Comparison of ENCODE assay signal across 13 cellular contexts in the genomic region with DNA sequence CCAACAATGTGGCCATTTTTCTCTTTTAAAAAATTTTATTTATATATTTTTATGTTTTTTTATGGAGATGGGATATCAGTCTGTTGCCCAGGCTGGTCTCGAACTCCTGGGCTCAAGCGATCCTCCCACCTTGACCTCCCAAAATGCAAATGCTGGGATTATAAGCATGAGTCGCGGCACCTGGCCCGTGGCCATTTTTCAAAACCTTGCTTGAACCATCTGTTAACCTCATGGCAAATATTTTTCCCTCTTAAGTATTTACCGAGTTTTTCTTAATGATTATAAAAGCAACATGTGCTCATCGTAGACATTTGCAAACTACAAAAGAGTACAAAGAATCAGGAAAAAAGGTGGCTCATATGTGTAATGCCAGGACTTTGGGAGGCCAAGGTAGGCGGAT.
DNase-seq lines count a peak whose midpoint lies in the region; ATAC-seq and TF ChIP-seq lines count a peak whose summit lies in the region.
"Had no signal": no experiment of that assay in that cellular context is flagged by ENCODE, and none has a peak within 500 bp of the region (broad histone marks: within the 10 kb centered on the region; RNA-seq: fewer than 3 reads in every experiment).

No MANE protein-coding gene starts in this region.

- ATAC-seq in HG02798 (IDR thresholded peaks at IDR 0.05; ENCODE audit: poor library complexity, unreplicated experiment) (no peak), HG02884 (IDR thresholded peaks at IDR 0.05; ENCODE audit: unreplicated experiment) (no peak)

- intact Hi-C loops in esophagus squamous epithelium (cut with DNase I): no loop called here
- intact Hi-C loops in ovary (cut with DNase I): no loop called here

- TF ChIP-seq CTCF in AG10803 (conservative IDR thresholded peaks at IDR 0.05; ENCODE audit: low read length) (no peak), esophagus squamous epithelium (IDR thresholded peaks at IDR 0.05) (no peak), ovary (IDR thresholded peaks at IDR 0.05) (no peak)

- peak; percentile 52 for DNase-seq in AG10803 (ENCODE audit: low read depth)
- no peak for DNase-seq in Karpas-422
- no peak for DNase-seq in esophagus squamous epithelium (lab: John Stamatoyannopoulos, UW)
- no peak for DNase-seq in ovary
- no peak for DNase-seq in central memory CD4-positive, alpha-beta T cell
- DNase-seq in NCI-H2227 treated with DMSO at 0.1 percent for 48 hours (lab: John Stamatoyannopoulos, UW): no peak
- DNase-seq: activated CD4-positive, alpha-beta T cell treated with anti-CD3 and anti-CD28 coated beads, Interleukin-2, amount 50 U/mL, for 4 hours; aorta; NCI-H2107; stimulated activated naive CD4-positive, alpha-beta T cell had no signal

- TF ChIP-seq POLR2A in esophagus squamous epithelium (IDR thresholded peaks at IDR 0.05) (no peak), ovary (IDR thresholded peaks at IDR 0.05) (no peak)

- peak overlapping the region; percentile 33 for H3K4me2 ChIP-seq in Karpas-422 (ENCODE audit: low read depth, low read length, poor library complexity, severe bottlenecking)

- no peaks in the 10 kb centered on the region for H4K20me1 ChIP-seq in Karpas-422 (ENCODE audit: insufficient read depth, low read depth, low read length)

- H3K27ac ChIP-seq in Karpas-422 (ENCODE audit: low read length) (peak overlapping the region; percentile 73), esophagus squamous epithelium (peak overlapping the region; percentile 16 to 79 (median 68)), ovary (peak overlapping the region; percentile 73 to 77)
- H3K27ac ChIP-seq: SJSA1 had no signal

- H3K79me2 ChIP-seq in Karpas-422 (ENCODE audit: low read length): peaks cover 8% of the 10 kb centered on the region; the same call in 1 of the 2 replicates

- H3K27me3 ChIP-seq in Karpas-422 (ENCODE audit: low read length): no peaks in the 10 kb centered on the region
- H3K27me3 ChIP-seq in esophagus squamous epithelium: no peaks in the 10 kb centered on the region
- H3K27me3 ChIP-seq in ovary: no peaks in the 10 kb centered on the region
- H3K27me3 ChIP-seq: SJSA1 had no signal

- H3K9me3 ChIP-seq in Karpas-422 (ENCODE audit: low read length) (no peaks in the 10 kb centered on the region), esophagus squamous epithelium (no peaks in the 10 kb centered on the region), ovary (no peaks in the 10 kb centered on the region)
- H3K9me3 ChIP-seq: SJSA1 had no signal

- no peak overlapping the region for H3K4me3 ChIP-seq in AG10803 (ENCODE audit: low read length)
- H3K4me3 ChIP-seq in Karpas-422 (ENCODE audit: low read length): no peak overlapping the region
- H3K4me3 ChIP-seq in esophagus squamous epithelium: no peak overlapping the region
- H3K4me3 ChIP-seq in ovary: no peak overlapping the region
- H3K4me3 ChIP-seq: SJSA1 had no signal

- H3K9me2 ChIP-seq in Karpas-422 (replicated peaks; ENCODE audit: insufficient read depth, low read length): no peaks in the 10 kb centered on the region

- H3K9ac ChIP-seq in Karpas-422 (ENCODE audit: low read length): 0 out of 2 replicates have a peak overlapping the region, but pooled peaks have one; percentile 26

- WGBS in esophagus squamous epithelium, 2 donors: 69 to 79% methylated on average over 8 of the region's 8 CpGs
- 39 to 51% (median 44%) methylated on average over 8 of the region's 8 CpGs for WGBS in ovary, 3 donors

- no peak for TF ChIP-seq EP300 in ovary (IDR thresholded peaks at IDR 0.05)

- no peak overlapping the region for H2AFZ ChIP-seq in Karpas-422 (ENCODE audit: low read length)

- H3K4me1 ChIP-seq in Karpas-422 (ENCODE audit: low read length): peaks cover 61% of the 10 kb centered on the region
- peaks cover 3 to 39% (median 4%) of the 10 kb centered on the region in 3 donors for H3K4me1 ChIP-seq in esophagus squamous epithelium
- peaks cover 13% of the 10 kb centered on the region for H3K4me1 ChIP-seq in ovary (ENCODE audit: insufficient read depth)

- H3K36me3 ChIP-seq in Karpas-422 (ENCODE audit: insufficient read depth, low read length): peaks cover 3% of the 10 kb centered on the region; the same call in 1 of the 2 replicates
- H3K36me3 ChIP-seq in esophagus squamous epithelium: peaks cover 6 to 95% (median 12%) of the 10 kb centered on the region in 3 donors
- no peaks in the 10 kb centered on the region for H3K36me3 ChIP-seq in ovary
